ENCODE assay signal across 15 cellular contexts in genomic region chr10:72081210-72081609, GRCh38. TPM values are rescaled to one million over a fixed set of nuclear protein-coding genes. Genes with fewer than 3 reads are reported as not detected.
DNase-seq lines count a peak whose midpoint lies in the region; ATAC-seq, FAIRE-seq and TF ChIP-seq lines count a peak whose summit lies in the region.
"Had no signal": no experiment of that assay in that cellular context is flagged by ENCODE, and none has a peak within 500 bp of the region (broad histone marks: within the 10 kb centered on the region; RNA-seq: fewer than 3 reads in every experiment).

No MANE protein-coding gene starts in this region.

- peaks cover 41% of the 10 kb centered on the region for H3K4me1 Mint-ChIP-seq in neural progenitor cell

- H4K20me1 ChIP-seq in K562 (replicated peaks; ENCODE audit: control insufficient read depth, insufficient read depth, low read length) (no peaks in the 10 kb centered on the region), neural progenitor cell (ENCODE audit: low read depth) (no peaks in the 10 kb centered on the region)

- 37% methylated on average over 9 of the region's 9 CpGs for WGBS in K562 (ENCODE audit: insufficient coverage, low coverage, missing lambda C conversion rate)

- intact Hi-C loops in K562 (cut with micrococcal nuclease), result no loop called here

- no peaks in the 10 kb centered on the region for H3K9me3 Mint-ChIP-seq in neural progenitor cell

- no peak for TF ChIP-seq POLR2A in K562 (conservative IDR thresholded peaks at IDR 0.05)

- no peak overlapping the region for H2AFZ ChIP-seq in K562 (ENCODE audit: low read depth, low read length)
- no peak overlapping the region for H2AFZ ChIP-seq in neural progenitor cell (replicated peaks)

- peak overlapping the region; percentile 41 for H3K4me3 Mint-ChIP-seq in neural progenitor cell

- H3K27ac ChIP-seq in HEK293 (ENCODE audit: extremely low read depth, low read depth, low read length) (no peak overlapping the region), K562 (ENCODE audit: extremely low read depth, low read depth, low read length) (no peak overlapping the region), neural progenitor cell (no peak overlapping the region)
- H3K27ac ChIP-seq: 22Rv1, cardiac muscle cell, epithelial cell of prostate had no signal

- no TSS peak for BruUV-seq in K562 (replicated peaks; lab: Mats Ljungman, UMichigan)

- H3K4me2 ChIP-seq in K562 (ENCODE audit: insufficient read depth, low read length) (no peak overlapping the region), neural progenitor cell (no peak overlapping the region)

- TF ChIP-seq CTCF in HEK293 (tag by site-specific recombination; IDR thresholded peaks at IDR 0.05) (no peak), K562 (IDR thresholded peaks at IDR 0.05 in 2 of 3, conservative IDR thresholded peaks at IDR 0.05 in 1 of 3; ENCODE audit: insufficient read depth in 2 of 3, low read depth in 1 of 3, low read length in 3 of 3) (no peak), neural progenitor cell (IDR thresholded peaks at IDR 0.05) (no peak)

- CTCF ChIA-PET in HEK293 (lab: Yijun Ruan, JAX), result no interaction called here
- CTCF ChIA-PET in K562 (lab: Yijun Ruan, JAX; ENCODE audit: low intra/inter-chr PET ratio), result no interaction called here

- no peak for TF ChIP-seq RAD21 in K562 (CRISPR knock-in tag; conservative IDR thresholded peaks at IDR 0.05 in 1 of 2, IDR thresholded peaks at IDR 0.05 in 1 of 2)

- POLR2A ChIA-PET in HEK293 (lab: Yijun Ruan, JAX), result no interaction called here
- POLR2A ChIA-PET in K562 (lab: Yijun Ruan, JAX), result no interaction called here

- H3K27me3 ChIP-seq in K562 (ENCODE audit: control insufficient read depth in 2 of 2, insufficient read depth in 2 of 2, low read length in 2 of 2), result no peaks in the 10 kb centered on the region; a peak in 1 of 5 replicates
- H3K27me3 ChIP-seq in neural progenitor cell, result peaks cover 25% of the 10 kb centered on the region

- H3K27me3 Mint-ChIP-seq in neural progenitor cell (ENCODE audit: insufficient read depth, low read depth), result peaks cover 15% of the 10 kb centered on the region

- no peak overlapping the region for H3K27ac Mint-ChIP-seq in neural progenitor cell

- H3K4me1 ChIP-seq in HEK293 (ENCODE audit: control insufficient read depth, insufficient read depth, low read length) (no peaks in the 10 kb centered on the region), K562 (replicated peaks in 1 of 2; ENCODE audit: control insufficient read depth in 2 of 2, insufficient read depth in 2 of 2, low read length in 2 of 2) (peaks cover 0 to 6% of the 10 kb centered on the region in 2 experiments; a peak in 2 of 5 replicates), neural progenitor cell (peaks cover 22% of the 10 kb centered on the region)

- H3K36me3 ChIP-seq in HEK293 (ENCODE audit: control insufficient read depth in 2 of 2, insufficient read depth in 1 of 2, low read length in 2 of 2) (no peaks in the 10 kb centered on the region), K562 (ENCODE audit: control insufficient read depth, insufficient read depth, low read length) (no peaks in the 10 kb centered on the region), neural progenitor cell (no peaks in the 10 kb centered on the region)
- H3K36me3 ChIP-seq: cardiac muscle cell had no signal

- H3K9ac ChIP-seq in K562 (ENCODE audit: insufficient read depth in 1 of 2, low read depth in 2 of 2, low read length in 2 of 2), result 0 out of 4 replicates have a peak overlapping the region, but pooled peaks of 1 of the 2 experiments have one; percentile 47
- H3K9ac ChIP-seq in neural progenitor cell, result no peak overlapping the region

- in situ Hi-C loops in K562 (cut with MboI), result no loop called here

- peak; percentile 13; the same call in 1 of the 3 replicates for ATAC-seq in K562
- no peak for ATAC-seq in GM21825 (IDR thresholded peaks at IDR 0.05; ENCODE audit: unreplicated experiment)
- no peak for ATAC-seq in GM21381 (IDR thresholded peaks at IDR 0.05; ENCODE audit: unreplicated experiment)

- no peak overlapping the region for H3K4me3 ChIP-seq in HEK293 (ENCODE audit: low read depth, low read length)
- H3K4me3 ChIP-seq in K562, result no peak overlapping the region
- H3K4me3 ChIP-seq in neural progenitor cell, result no peak overlapping the region
- H3K4me3 ChIP-seq: cardiac muscle cell had no signal

- no peaks in the 10 kb centered on the region for H3K9me1 ChIP-seq in K562 (ENCODE audit: control insufficient read depth, insufficient read depth, low read length)

- peak; percentile 20 to 69 for DNase-seq in NCI-H524 (lab: John Stamatoyannopoulos, UW)
- no peak for DNase-seq in NCI-H524 treated with DMSO at 0.1 percent for 48 hours (lab: John Stamatoyannopoulos, UW)
- DNase-seq in K562 (ENCODE audit: extremely low read depth in 1 of 4, low spot score in 3 of 4), result no peak
- no peak for DNase-seq in neural progenitor cell (ENCODE audit: low spot score)
- DNase-seq in C1 segment of cervical spinal cord (lab: John Stamatoyannopoulos, UW), result no peak
- DNase-seq: left cardiac atrium, NCI-H1436, SHP77 had no signal

- FAIRE-seq in K562 (lab: Jason Lieb, UNC), result no peak
- FAIRE-seq: D721Med had no signal

- no peaks in the 10 kb centered on the region for H3K9me3 ChIP-seq in HEK293 (ENCODE audit: control insufficient read depth, insufficient read depth, low read depth, low read length)
- H3K9me3 ChIP-seq in K562 (replicated peaks; ENCODE audit: control insufficient read depth, insufficient read depth, low read depth, low read length), result no peaks in the 10 kb centered on the region
- H3K9me3 ChIP-seq in neural progenitor cell (ENCODE audit: low read depth), result no peaks in the 10 kb centered on the region

- H3K36me3 Mint-ChIP-seq in neural progenitor cell, result no peaks in the 10 kb centered on the region

- H3K79me2 ChIP-seq in K562 (ENCODE audit: control insufficient read depth, insufficient read depth, low read length) (no peaks in the 10 kb centered on the region), neural progenitor cell (ENCODE audit: low read depth) (no peaks in the 10 kb centered on the region)

- peaks cover 10% of the 10 kb centered on the region for H3F3A ChIP-seq in neural progenitor cell (ENCODE audit: low read depth)

- TF ChIP-seq EP300 in K562 (IDR thresholded peaks at IDR 0.05; ENCODE audit: low read length), result no peak

TF ChIP-seq in HEK293, 187 proteins besides CTCF, POLR2A, EP300 and RAD21:
- peak; percentile 10; the same call in 1 of the 2 replicates for TF ChIP-seq ZNF140 (tag by site-specific recombination; IDR thresholded peaks at IDR 0.05)
- no peak for TF ChIP-seq ZSCAN16 (tag by site-specific recombination; IDR thresholded peaks at IDR 0.05)
- TF ChIP-seq ZNF175 (tag by site-specific recombination; IDR thresholded peaks at IDR 0.05), result no peak
- TF ChIP-seq ZNF837 (tag by site-specific recombination; IDR thresholded peaks at IDR 0.05), result no peak
- TF ChIP-seq ZNF10 (tag by site-specific recombination; IDR thresholded peaks at IDR 0.05), result no peak
- TF ChIP-seq ZNF621 (tag by site-specific recombination; IDR thresholded peaks at IDR 0.05), result no peak

TF ChIP-seq in K562, 482 proteins besides CTCF, POLR2A, EP300 and RAD21 (continues in another document):
- TF ChIP-seq CHD4 (IDR thresholded peaks at IDR 0.05; ENCODE audit: insufficient read depth, insufficient replicate concordance, low read depth, low read length, poor library complexity, severe bottlenecking) (no peak), HDGF (IDR thresholded peaks at IDR 0.05) (no peak), TEAD1 (CRISPR knock-in tag; IDR thresholded peaks at IDR 0.05) (no peak), CLOCK (CRISPR knock-in tag; IDR thresholded peaks at IDR 0.05; ENCODE audit: borderline replicate concordance) (no peak)

RNA-seq across cellular contexts. Expression of gene SPOCK2, which starts 7.1 kb away (rescaled TPM):
- 0.46 and 1.2 TPM in 2 replicates for total RNA-seq in K562 (2011; cell fraction: chromatin; rRNA removed; ENCODE audit: low replicate concordance)
- total RNA-seq in K562 (2011; cell fraction: nucleolus; rRNA removed), result 0.67 and 0.79 TPM in 2 replicates
- total RNA-seq in K562 (2011; cell fraction: nucleoplasm; rRNA removed), result 0.59 and 1.1 TPM in 2 replicates
- total RNA-seq in K562 (2014; rRNA removed) (0.04 and 0.82 TPM in 2 replicates), K562 (2014; rRNA removed; fragmentation: Illumina TruSeq; extraction: Trizol) (0.11 and 0.38 TPM in 2 replicates), K562 (2015; rRNA removed; fragmentation: Illumina TruSeq; extraction: Trizol) (0.11 and 0.19 TPM in 2 replicates), K562 (2021) (0.63 and 0.86 TPM in 2 replicates), neural progenitor cell (ENCODE audit: low replicate concordance) (1.9 and 3.2 TPM in 2 replicates)
- polyA plus RNA-seq in K562 (2011; rRNA removed) (0.04 and 0.09 TPM in 2 replicates), K562 (2014; fragmentation: Illumina TruSeq; extraction: Trizol) (0.08 and 0.09 TPM in 2 replicates), K562 (2014; fragmentation: Nextera tagmentation; extraction: Ambion mirVana) (not detected), K562 (2014; rRNA removed) (0.12 and 0.52 TPM in 2 replicates)
- polyA plus RNA-seq in K562 (2011; cell fraction: cytosol; rRNA removed), result 0.04 and 0.31 TPM in 2 replicates
- 0.30 and 0.63 TPM in 2 replicates for polyA plus RNA-seq in K562 (2011; cell fraction: nucleus; rRNA removed)
- polyA plus RNA-seq in K562 (2012), result 0.17 and 0.46 TPM in 2 replicates
- 0.04 and 0.18 TPM in 2 replicates for polyA minus RNA-seq in K562 (2011; rRNA and poly(A)+ RNA removed)
- polyA minus RNA-seq in K562 (2011; cell fraction: cytosol; rRNA and poly(A)+ RNA removed), result not detected in 2 replicates
- polyA minus RNA-seq in K562 (2011; cell fraction: nucleus; rRNA and poly(A)+ RNA removed), result 0.27 and 0.44 TPM in 2 replicates

Comparison
In these comparisons a context has a peak if more than half of its experiments do, and no peak if none do; other contexts are left out.
1. DNase-seq: peak in NCI-H524 (2 of 2); none in NCI-H524 treated with DMSO at 0.1 percent for 48 hours (single experiment), K562 (0 of 4), neural progenitor cell (single experiment) and C1 segment of cervical spinal cord (0 of 14).